Comparison of ENCODE assay signal across 12 cellular contexts in genomic region chr10:133262696-133263095, GRCh38. TPM values are rescaled to one million over a fixed set of nuclear protein-coding genes. Genes with fewer than 3 reads are reported as not detected.
DNase-seq lines count a peak whose midpoint lies in the region; ATAC-seq and TF ChIP-seq lines count a peak whose summit lies in the region.
"Had no signal": no experiment of that assay in that cellular context is flagged by ENCODE, and none has a peak within 500 bp of the region (broad histone marks: within the 10 kb centered on the region; RNA-seq: fewer than 3 reads in every experiment).

No MANE protein-coding gene starts in this region.

- H3K4me3 ChIP-seq in effector memory CD4-positive, alpha-beta T cell (ENCODE audit: insufficient read depth, low read depth, low read length, poor library complexity, severe bottlenecking): no peak overlapping the region
- H3K4me3 ChIP-seq in psoas muscle: peak overlapping the region; percentile 90

- H3K36me3 ChIP-seq in effector memory CD4-positive, alpha-beta T cell (ENCODE audit: control insufficient read depth, insufficient read depth, low read length): peaks cover 22% of the 10 kb centered on the region
- H3K36me3 ChIP-seq in psoas muscle (ENCODE audit: insufficient read depth in 1 of 2, low read depth in 1 of 2): no peaks in the 10 kb centered on the region
- H3K36me3 ChIP-seq: vagina had no signal

- peak overlapping the region; percentile 66 for H3K27ac ChIP-seq in effector memory CD4-positive, alpha-beta T cell (ENCODE audit: insufficient read depth, low read length, poor library complexity, severe bottlenecking)
- H3K27ac ChIP-seq in psoas muscle: no peak overlapping the region
- H3K27ac ChIP-seq: vagina had no signal

- peaks cover 64% of the 10 kb centered on the region for H3K4me1 ChIP-seq in effector memory CD4-positive, alpha-beta T cell (ENCODE audit: control insufficient read depth, insufficient read depth, low read length, poor library complexity, severe bottlenecking)
- H3K4me1 ChIP-seq in psoas muscle: peaks cover 10% of the 10 kb centered on the region

- H3K9me3 ChIP-seq in effector memory CD4-positive, alpha-beta T cell (ENCODE audit: control insufficient read depth, low read length): no peaks in the 10 kb centered on the region
- H3K9me3 ChIP-seq in psoas muscle: no peaks in the 10 kb centered on the region
- H3K9me3 ChIP-seq: vagina had no signal

- DNase-seq in SHP77 (lab: John Stamatoyannopoulos, UW) (peak; percentile 28 to 57), SHP77 treated with DMSO at 0.1 percent for 48 hours (lab: John Stamatoyannopoulos, UW) (no peak), NCI-H2171 (lab: John Stamatoyannopoulos, UW) (peak; percentile 48), psoas muscle (no peak), HuH-7 (ENCODE audit: low spot score) (no peak), RPMI8226 (no peak)
- no peak for DNase-seq in effector memory CD4-positive, alpha-beta T cell
- DNase-seq in effector CD8-positive, alpha-beta T cell (lab: John Stamatoyannopoulos, UW): no peak

- H3K27me3 ChIP-seq in effector memory CD4-positive, alpha-beta T cell (replicated peaks; ENCODE audit: control insufficient read depth, insufficient read depth, low read length, poor library complexity, severe bottlenecking): no peaks in the 10 kb centered on the region
- no peaks in the 10 kb centered on the region for H3K27me3 ChIP-seq in psoas muscle (ENCODE audit: insufficient read depth in 3 of 3, low read length in 2 of 3)
- H3K27me3 ChIP-seq: vagina had no signal

- intact Hi-C loops in psoas muscle (cut with DNase I): no loop called here

- WGBS in psoas muscle, 3 donors: 81 to 89% (median 82%) methylated on average over 12 to 14 of the region's 14 CpGs

- ATAC-seq in psoas muscle: no peak

- TF ChIP-seq CTCF in psoas muscle (IDR thresholded peaks at IDR 0.05): no peak

RNA-seq across cellular contexts. Expression of gene ADAM8, which starts 14.0 kb away (rescaled TPM):
- 1 to 10 TPM; 2.2 to 2.8 (median 2.5) TPM for total RNA-seq in psoas muscle
- polyA plus RNA-seq in psoas muscle: under 1 TPM; 0.21 to 0.94 (median 0.29) TPM

RNA-seq across cellular contexts. Expression of gene VENTX, which starts 25.0 kb away (rescaled TPM):
- under 1 TPM; 0.21 to 0.32 (median 0.27) TPM for total RNA-seq in psoas muscle
- under 1 TPM; 0.03 to 0.34 (median 0.13) TPM for polyA plus RNA-seq in psoas muscle
- total RNA-seq: OCI-LY7 had no signal

RNA-seq across cellular contexts. Expression of gene UTF1, which starts 32.7 kb away (rescaled TPM):
- total RNA-seq in psoas muscle: not detected
- polyA plus RNA-seq in psoas muscle: not detected
- total RNA-seq: OCI-LY7, posterior vena cava, vagina had no signal
- polyA plus RNA-seq: esophagus had no signal

RNA-seq across cellular contexts. Expression of gene TUBGCP2, which starts 46.0 kb away (rescaled TPM):
- 10 to 100 TPM; 31.0 to 53.2 (median 41.1) TPM for total RNA-seq in psoas muscle
- 10 to 100 TPM; 20.3 to 33.8 (median 25.1) TPM for polyA plus RNA-seq in psoas muscle

RNA-seq across cellular contexts. Expression of gene ZNF511, which starts 46.0 kb away (rescaled TPM):
- 10 to 100 TPM; 47.6 to 64.2 (median 54.0) TPM for total RNA-seq in psoas muscle
- 10 to 100 TPM; 43.2 to 51.3 (median 44.7) TPM for polyA plus RNA-seq in psoas muscle

Comparison
In these comparisons a context has a peak if more than half of its experiments do, and no peak if none do; other contexts are left out.
1. DNase-seq: peak in SHP77 (2 of 2) and NCI-H2171 (single experiment); none in SHP77 treated with DMSO at 0.1 percent for 48 hours (single experiment), effector memory CD4-positive, alpha-beta T cell (0 of 3), psoas muscle (0 of 2), HuH-7 (single experiment), effector CD8-positive, alpha-beta T cell (single experiment) and RPMI8226 (single experiment).